ENCODE assay signal across 10 cellular contexts in genomic region chr4:89586864-89587263, GRCh38.
DNase-seq lines count a peak whose midpoint lies in the region; ATAC-seq and TF ChIP-seq lines count a peak whose summit lies in the region.
"Had no signal": no experiment of that assay in that cellular context is flagged by ENCODE, and none has a peak within 500 bp of the region (broad histone marks: within the 10 kb centered on the region; RNA-seq: fewer than 3 reads in every experiment).

No MANE protein-coding gene starts in this region.

- H3K27me3 ChIP-seq in RWPE2 (ENCODE audit: insufficient read depth, poor library complexity, severe bottlenecking), result no peaks in the 10 kb centered on the region
- no peaks in the 10 kb centered on the region for H3K27me3 ChIP-seq in heart right ventricle

- H3K9me3 ChIP-seq in RWPE2 (ENCODE audit: severe bottlenecking) (no peaks in the 10 kb centered on the region), heart right ventricle (peaks cover 0 to 1% (median 0%) of the 10 kb centered on the region in 11 donors)

- ATAC-seq in RWPE2 (ENCODE audit: low read depth) (no peak), heart right ventricle (no peak)
- no peak for ATAC-seq in natural killer cell treated with Interleukin-12 subunit alpha and Interleukin-12 subunit beta and Interleukin-15 and Interleukin-18, amount 100 ng/mL, for 72 hours

- no peak overlapping the region for H3K27ac ChIP-seq in RWPE2 (ENCODE audit: poor library complexity, severe bottlenecking)
- H3K27ac ChIP-seq in heart right ventricle, result no peak overlapping the region

- H3K4me3 ChIP-seq in AG10803 (ENCODE audit: low read length), result no peak overlapping the region
- no peak overlapping the region for H3K4me3 ChIP-seq in RWPE2 (ENCODE audit: severe bottlenecking)
- no peak overlapping the region for H3K4me3 ChIP-seq in foreskin fibroblast (ENCODE audit: low read depth in 1 of 2, low read length in 2 of 2)
- no peak overlapping the region for H3K4me3 ChIP-seq in heart right ventricle

- no peak overlapping the region for H3K4me3 Mint-ChIP-seq in activated naive CD4-positive, alpha-beta T cell treated with anti-CD3 and anti-CD28 coated beads for 36 hours
- no peak overlapping the region for H3K4me3 Mint-ChIP-seq in natural killer cell treated with Interleukin-12 subunit alpha and Interleukin-12 subunit beta and Interleukin-15 and Interleukin-18, amount 100 ng/mL, for 72 hours

- intact Hi-C loops in activated naive CD4-positive, alpha-beta T cell treated with anti-CD3 and anti-CD28 coated beads for 36 hours (cut with micrococcal nuclease), result loop anchor here (1.0 to 10.0 kb wide), 2 partner anchors 315 to 422 kb away; no protein-coding TSS in a partner anchor
- intact Hi-C loops in heart right ventricle (cut with DNase I), result no loop called here

- no peaks in the 10 kb centered on the region for H3K36me3 Mint-ChIP-seq in activated naive CD4-positive, alpha-beta T cell treated with anti-CD3 and anti-CD28 coated beads for 36 hours (ENCODE audit: low read depth)
- no peaks in the 10 kb centered on the region for H3K36me3 Mint-ChIP-seq in natural killer cell treated with Interleukin-12 subunit alpha and Interleukin-12 subunit beta and Interleukin-15 and Interleukin-18, amount 100 ng/mL, for 72 hours

- no peak overlapping the region for H3K27ac Mint-ChIP-seq in activated naive CD4-positive, alpha-beta T cell treated with anti-CD3 and anti-CD28 coated beads for 36 hours
- no peak overlapping the region for H3K27ac Mint-ChIP-seq in natural killer cell treated with Interleukin-12 subunit alpha and Interleukin-12 subunit beta and Interleukin-15 and Interleukin-18, amount 100 ng/mL, for 72 hours

- TF ChIP-seq CTCF in AG10803 (conservative IDR thresholded peaks at IDR 0.05; ENCODE audit: low read length) (peak; percentile 40), RWPE2 (IDR thresholded peaks at IDR 0.05; ENCODE audit: poor library complexity, severe bottlenecking) (peak; percentile 65), foreskin fibroblast (IDR thresholded peaks at IDR 0.05; ENCODE audit: low read depth, low read length) (peak; percentile 6), heart right ventricle (IDR thresholded peaks at IDR 0.05) (peak in 3 of 9 donors; percentile 19 to 34 (median 29))

- DNase-seq in AG10803 (ENCODE audit: low read depth) (peak; percentile 22), H4 (ENCODE audit: low spot score) (peak; percentile 28), RWPE2 (ENCODE audit: low spot score) (no peak), foreskin fibroblast (peak in 1 of 2 donors; percentile 45), islet precursor cell (no peak), heart right ventricle (no peak)
- no peak for DNase-seq in activated naive CD4-positive, alpha-beta T cell treated with anti-CD3 and anti-CD28 coated beads for 36 hours
- no peak for DNase-seq in natural killer cell treated with Interleukin-12 subunit alpha and Interleukin-12 subunit beta and Interleukin-15 and Interleukin-18, amount 100 ng/mL, for 72 hours (ENCODE audit: low spot score)
- DNase-seq: activated CD4-positive, alpha-beta T cell treated with anti-CD3 and anti-CD28 coated beads for 48 hours; NCI-H2107 had no signal

- no peaks in the 10 kb centered on the region for H3K36me3 ChIP-seq in RWPE2 (ENCODE audit: low read depth)
- H3K36me3 ChIP-seq in heart right ventricle, result no peaks in the 10 kb centered on the region

- H3K4me1 ChIP-seq in RWPE2 (ENCODE audit: insufficient read depth, poor library complexity, severe bottlenecking) (no peaks in the 10 kb centered on the region), heart right ventricle (peaks cover 0 to 8% (median 0%) of the 10 kb centered on the region in 9 donors)

- H3K9me3 Mint-ChIP-seq in activated naive CD4-positive, alpha-beta T cell treated with anti-CD3 and anti-CD28 coated beads for 36 hours, result peaks cover 5% of the 10 kb centered on the region
- no peaks in the 10 kb centered on the region for H3K9me3 Mint-ChIP-seq in natural killer cell treated with Interleukin-12 subunit alpha and Interleukin-12 subunit beta and Interleukin-15 and Interleukin-18, amount 100 ng/mL, for 72 hours

- H3K27me3 Mint-ChIP-seq in activated naive CD4-positive, alpha-beta T cell treated with anti-CD3 and anti-CD28 coated beads for 36 hours (ENCODE audit: low read depth), result no peaks in the 10 kb centered on the region
- H3K27me3 Mint-ChIP-seq in natural killer cell treated with Interleukin-12 subunit alpha and Interleukin-12 subunit beta and Interleukin-15 and Interleukin-18, amount 100 ng/mL, for 72 hours, result peaks cover 3 to 9% of the 10 kb centered on the region in 2 donors

- no peaks in the 10 kb centered on the region for H3K4me1 Mint-ChIP-seq in activated naive CD4-positive, alpha-beta T cell treated with anti-CD3 and anti-CD28 coated beads for 36 hours (ENCODE audit: low read depth)
- H3K4me1 Mint-ChIP-seq in natural killer cell treated with Interleukin-12 subunit alpha and Interleukin-12 subunit beta and Interleukin-15 and Interleukin-18, amount 100 ng/mL, for 72 hours (ENCODE audit: low read depth in 2 of 2), result no peaks in the 10 kb centered on the region

- CTCF ChIA-PET in activated naive CD4-positive, alpha-beta T cell treated with anti-CD3 and anti-CD28 coated beads for 36 hours (lab: Charles Lee), result interaction anchor here (0.6 to 0.7 kb wide), 2 partner anchors 8 to 342 kb away, joined by 3 to 4 read pairs; no protein-coding TSS in a partner anchor

- 50% methylated on average over 2 of the region's 2 CpGs for WGBS in heart right ventricle, 2 donors

Comparison
In these comparisons a context has a peak if more than half of its experiments do, and no peak if none do; other contexts are left out.
1. DNase-seq: peak in AG10803 (single experiment) and H4 (single experiment); none in RWPE2 (single experiment), activated naive CD4-positive, alpha-beta T cell treated with anti-CD3 and anti-CD28 coated beads for 36 hours (single experiment), islet precursor cell (single experiment), natural killer cell treated with Interleukin-12 subunit alpha and Interleukin-12 subunit beta and Interleukin-15 and Interleukin-18, amount 100 ng/mL, for 72 hours (single experiment) and heart right ventricle (0 of 2).